Comparison of ENCODE assay signal across 19 cellular contexts in the genomic region with DNA sequence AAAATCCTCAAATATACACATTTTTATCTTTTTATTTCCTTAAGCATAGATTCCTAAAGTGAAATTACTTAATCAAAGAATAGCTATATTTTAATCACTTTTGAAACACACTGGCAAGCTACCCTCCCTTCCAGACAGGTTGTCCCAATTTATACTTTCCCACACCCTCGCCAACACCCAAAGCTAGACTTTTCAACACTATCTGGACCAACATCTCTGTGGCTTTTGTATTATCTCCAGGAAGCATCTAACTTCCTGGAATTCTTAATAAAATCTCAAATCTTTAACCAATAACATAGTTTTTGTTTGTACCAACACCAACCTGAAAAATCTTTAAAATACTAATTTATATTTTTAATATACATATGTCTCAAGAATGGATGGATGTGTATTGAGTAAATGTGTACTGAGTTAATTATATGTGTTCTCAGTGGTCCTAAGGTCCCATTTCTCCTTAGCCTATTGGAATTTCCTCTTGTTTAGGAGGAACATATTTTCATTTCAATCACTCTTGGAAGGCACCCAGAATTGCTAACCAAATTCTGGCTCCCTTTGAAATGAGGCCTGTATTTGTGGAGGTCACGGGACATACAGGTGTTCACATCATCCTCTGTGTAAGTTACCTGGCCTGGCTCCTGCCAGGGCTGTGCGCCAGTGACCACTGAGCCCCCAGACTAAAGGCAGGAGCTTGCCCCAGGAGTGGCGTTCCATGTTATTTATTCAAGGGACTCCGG.
"Had no signal": no experiment of that assay in that cellular context is flagged by ENCODE, and none has a peak within 500 bp of the region (broad histone marks: within the 10 kb centered on the region; RNA-seq: fewer than 3 reads in every experiment).

No MANE protein-coding gene starts in this region.

- H3K27me3 ChIP-seq: cardiac muscle cell, esophagus muscularis mucosa, neural progenitor cell, ovary, tibial artery had no signal

- H3K4me3 ChIP-seq: cardiac muscle cell, esophagus muscularis mucosa, lung, neural progenitor cell, ovary, prostate gland, tibial artery had no signal

- H2AFZ ChIP-seq: neural progenitor cell had no signal

- H3K4me1 ChIP-seq: neural progenitor cell, prostate gland had no signal

- ATAC-seq: activated CD8-positive, alpha-beta T cell treated with anti-CD3 and anti-CD28 coated beads, Interleukin-2, amount 10 ng/mL, durations not matched to agents 7 days and 5 days; activated naive CD8-positive, alpha-beta T cell treated with anti-CD3 and anti-CD28 coated beads, Interleukin-2, amount 50 U/mL, for 24 hours; naive thymus-derived CD8-positive, alpha-beta T cell; T-cell had no signal

- H3K9me3 ChIP-seq: esophagus muscularis mucosa, ovary, prostate gland, tibial artery had no signal

- H3K27ac ChIP-seq: cardiac muscle cell, esophagus muscularis mucosa, neural progenitor cell, ovary, tibial artery, WERI-Rb-1 had no signal

- H3K36me3 ChIP-seq: cardiac muscle cell, esophagus muscularis mucosa, neural progenitor cell, ovary, prostate gland, tibial artery, WERI-Rb-1 had no signal

- H3K9ac ChIP-seq: neural progenitor cell had no signal

- H3K4me2 ChIP-seq: neural progenitor cell had no signal

- DNase-seq: activated CD4-positive, alpha-beta T cell treated with anti-CD3 and anti-CD28 coated beads, Interleukin-2, amount 10 ng/mL, durations not matched to agents 7 days and 5 days; activated CD4-positive, CD25-positive, alpha-beta regulatory T cell treated with anti-CD3 and anti-CD28 coated beads, Interleukin-2, amount 50 U/mL, for 72 hours; activated CD8-positive, alpha-beta T cell treated with anti-CD3 and anti-CD28 coated beads, Interleukin-2, amount 10 ng/mL, durations not matched to agents 7 days and 5 days; activated gamma-delta T cell; activated naive CD4-positive, alpha-beta T cell treated with anti-CD3 and anti-CD28 coated beads, Interleukin-2, amount 50 U/mL, for 16 hours; activated naive CD8-positive, alpha-beta T cell treated with anti-CD3 and anti-CD28 coated beads, Interleukin-2, amount 50 U/mL, for 24 hours; effector memory CD4-positive, alpha-beta T cell; naive thymus-derived CD8-positive, alpha-beta T cell; ovary; stimulated activated CD4-positive, alpha-beta T cell treated with anti-CD3 and anti-CD28 coated beads, Interleukin-1b, Interleukin-23, amount 100 ng/mL, for 48 hours; substantia nigra; T-cell; tibial artery; WERI-Rb-1 had no signal
